In genomic region chr12:59196989-59197388, GRCh38 we compare ENCODE assay signal across 3 cellular contexts.
"Had no signal": no experiment of that assay in that cellular context is flagged by ENCODE, and none has a peak within 500 bp of the region (broad histone marks: within the 10 kb centered on the region; RNA-seq: fewer than 3 reads in every experiment).

No MANE protein-coding gene starts in this region.

- H3K4me3 ChIP-seq: GM12878 had no signal

- DNase-seq: GDM1, GF-D8 had no signal
